ENCODE assay signal across 18 cellular contexts in genomic region chr19:48350856-48351255, GRCh38. TPM values are rescaled to one million over a fixed set of nuclear protein-coding genes. Genes with fewer than 3 reads are reported as not detected.
DNase-seq lines count a peak whose midpoint lies in the region; ATAC-seq and TF ChIP-seq lines count a peak whose summit lies in the region.
"Had no signal": no experiment of that assay in that cellular context is flagged by ENCODE, and none has a peak within 500 bp of the region (broad histone marks: within the 10 kb centered on the region; RNA-seq: fewer than 3 reads in every experiment).

No MANE protein-coding gene starts in this region.

- H3K4me2 ChIP-seq in IMR-90 (ENCODE audit: low read depth, low read length) = no peak overlapping the region
- H3K4me2 ChIP-seq: BLaER1 treated with 17β-estradiol and CSF1 and Interleukin-3, amounts not matched to agents 10 nM and 100 nM had no signal

- no peak overlapping the region for H2BK5ac ChIP-seq in IMR-90 (ENCODE audit: low read depth, low read length, poor library complexity, severe bottlenecking)

- H3K9me3 Mint-ChIP-seq in Caco-2 (ENCODE audit: unreplicated experiment) (no peaks in the 10 kb centered on the region), nephron progenitor cell (no peaks in the 10 kb centered on the region)
- H3K9me3 Mint-ChIP-seq: CD8-positive, alpha-beta T cell; HFFc6; IgD-negative memory B cell had no signal

- H3K27me3 ChIP-seq in Caco-2 (replicated peaks; ENCODE audit: control insufficient read depth, insufficient read depth, low read length) = no peaks in the 10 kb centered on the region
- no peaks in the 10 kb centered on the region for H3K27me3 ChIP-seq in IMR-90 (ENCODE audit: control insufficient read depth, insufficient read depth, low read length)
- H3K27me3 ChIP-seq: BLaER1 treated with 17β-estradiol and CSF1 and Interleukin-3, amounts not matched to agents 10 nM and 100 nM; MG63; Peyer's patch had no signal

- peaks cover 21% of the 10 kb centered on the region for H3K36me3 Mint-ChIP-seq in Caco-2 (ENCODE audit: insufficient read depth, unreplicated experiment)
- H3K36me3 Mint-ChIP-seq in nephron progenitor cell (ENCODE audit: low read depth) = no peaks in the 10 kb centered on the region

- peaks cover 28% of the 10 kb centered on the region for H3K4me1 ChIP-seq in Caco-2
- no peaks in the 10 kb centered on the region for H3K4me1 ChIP-seq in IMR-90 (ENCODE audit: control insufficient read depth, insufficient read depth, low read length)
- H3K4me1 ChIP-seq: Peyer's patch had no signal

- TF ChIP-seq CTCF in Caco-2 (IDR thresholded peaks at IDR 0.05; ENCODE audit: insufficient read depth in 1 of 2, low read depth in 1 of 2, low read length in 1 of 2, severe bottlenecking in 1 of 2, unreplicated experiment in 1 of 2) (no peak), IMR-90 (conservative IDR thresholded peaks at IDR 0.05; ENCODE audit: low read depth, low read length) (no peak), nephron progenitor cell (IDR thresholded peaks at IDR 0.05) (no peak), RWPE1 (conservative IDR thresholded peaks at IDR 0.05; ENCODE audit: low read depth) (no peak)

- H4K20me1 ChIP-seq in IMR-90 (ENCODE audit: insufficient read depth, low read length) = no peaks in the 10 kb centered on the region
- H4K20me1 ChIP-seq: BLaER1 treated with 17β-estradiol and CSF1 and Interleukin-3, amounts not matched to agents 10 nM and 100 nM had no signal

- H3K23ac ChIP-seq in IMR-90 (ENCODE audit: low read depth, low read length) = no peak overlapping the region

- 100% methylated on average over 2 of the region's 5 CpGs; no CpG with 5 or more reads in 1 of the 2 experiments for WGBS in IMR-90 (ENCODE audit: extremely low coverage in 2 of 2, insufficient read length in 1 of 2), 2 experiments

- H3K9me1 ChIP-seq in IMR-90 (ENCODE audit: insufficient read depth, low read length) = peaks cover 10% of the 10 kb centered on the region; the same call in 1 of the 2 replicates

- H2BK15ac ChIP-seq in IMR-90 (ENCODE audit: low read depth, low read length) = no peak overlapping the region

- no peaks in the 10 kb centered on the region for H3K9me3 ChIP-seq in Caco-2
- no peaks in the 10 kb centered on the region for H3K9me3 ChIP-seq in IMR-90 (ENCODE audit: control insufficient read depth, insufficient read depth, low read length)
- H3K9me3 ChIP-seq: BLaER1 treated with 17β-estradiol and CSF1 and Interleukin-3, amounts not matched to agents 10 nM and 100 nM; MG63; Peyer's patch had no signal

- H2AK5ac ChIP-seq in IMR-90 (ENCODE audit: low read depth, low read length) = no peak overlapping the region

- peak overlapping the region; percentile 57 for H2AK9ac ChIP-seq in IMR-90 (replicated peaks; ENCODE audit: low read depth, low read length, poor library complexity)

- no peak overlapping the region for H4K91ac ChIP-seq in IMR-90 (ENCODE audit: insufficient read depth, low read depth, low read length)

- no peak for TF ChIP-seq POLR2A in IMR-90 (IDR thresholded peaks at IDR 0.05; ENCODE audit: low read depth, low read length)

- H3K9ac ChIP-seq in IMR-90 (ENCODE audit: low read depth, low read length) = no peak overlapping the region
- H3K9ac ChIP-seq: BLaER1 treated with 17β-estradiol and CSF1 and Interleukin-3, amounts not matched to agents 10 nM and 100 nM had no signal

- CTCF ChIA-PET in Caco-2 (lab: Charles Lee) (interaction anchor here (0.7 to 1.5 kb wide), 8 partner anchors 13 to 233 kb away, joined by 3 to 13 read pairs (median 4); partner anchors contain the start of genes KDELR1, SYNGR4 and TMEM143), IMR-90 (lab: Yijun Ruan, JAX) (interaction anchor here (0.5 kb wide), 1 partner anchor 29 kb away, joined by 3 read pairs; a partner anchor contains a TSS), RWPE1 (lab: Yijun Ruan, JAX) (interaction anchor here (0.6 kb wide), 2 partner anchors 24 to 960 kb away, joined by 3 to 4 read pairs; no protein-coding TSS in a partner anchor)

- POLR2A ChIA-PET in Caco-2 (lab: Charles Lee) (no interaction called here), IMR-90 (lab: Charles Lee; ENCODE audit: unreplicated experiment) (no interaction called here), RWPE1 (lab: Yijun Ruan, JAX; ENCODE audit: low non-redundant PET) (no interaction called here)

- H3K4me3 ChIP-seq in Caco-2 (ENCODE audit: low read depth, low read length) (no peak overlapping the region), IMR-90 (ENCODE audit: insufficient read depth, low read depth, low read length) (no peak overlapping the region)
- H3K4me3 ChIP-seq: BLaER1 treated with 17β-estradiol and CSF1 and Interleukin-3, amounts not matched to agents 10 nM and 100 nM; MG63; Peyer's patch had no signal

- H3K4me1 Mint-ChIP-seq in Caco-2 (ENCODE audit: low read depth, unreplicated experiment) (peaks cover 41% of the 10 kb centered on the region), nephron progenitor cell (peaks cover 40% of the 10 kb centered on the region)

- H3K18ac ChIP-seq in IMR-90 (ENCODE audit: low read depth, low read length) = no peak overlapping the region

- H3K56ac ChIP-seq in IMR-90 (ENCODE audit: extremely low read depth, insufficient read depth, low read length) = no peak overlapping the region

- TF ChIP-seq RAD21 in IMR-90 (IDR thresholded peaks at IDR 0.05; ENCODE audit: low read length) = no peak

- H3K27ac ChIP-seq in IMR-90 (ENCODE audit: insufficient read depth, low read length) (no peak overlapping the region), RWPE1 (no peak overlapping the region)
- H3K27ac ChIP-seq: BLaER1 treated with 17β-estradiol and CSF1 and Interleukin-3, amounts not matched to agents 10 nM and 100 nM; Peyer's patch had no signal

- no peaks in the 10 kb centered on the region for H3K27me3 Mint-ChIP-seq in Caco-2 (ENCODE audit: insufficient read depth, unreplicated experiment)
- peaks cover 2% of the 10 kb centered on the region for H3K27me3 Mint-ChIP-seq in nephron progenitor cell (ENCODE audit: low read depth, poor library complexity)
- H3K27me3 Mint-ChIP-seq: IgD-negative memory B cell had no signal

- intact Hi-C loops in Caco-2 (cut with micrococcal nuclease; ENCODE audit: unreplicated experiment) (loop anchor here (5.0 kb wide), 1 partner anchor 41 kb away; the partner anchor contains the start of genes GRIN2D and KDELR1), IMR-90 (cut with micrococcal nuclease) (no loop called here)

- no peak overlapping the region for H2BK120ac ChIP-seq in IMR-90 (ENCODE audit: low read depth, low read length)

- no peak for DNase-seq in Caco-2
- DNase-seq in IMR-90 = no peak
- peak; percentile 73 for DNase-seq in NCI-H524 treated with DMSO at 0.1 percent for 48 hours (lab: John Stamatoyannopoulos, UW)
- no peak for DNase-seq in nephron progenitor cell
- no peak for DNase-seq in RWPE1 (ENCODE audit: low spot score)

- no peak overlapping the region for H2BK20ac ChIP-seq in IMR-90 (ENCODE audit: low read depth, low read length)

- dilution Hi-C loops in IMR-90 (cut with HindIII; ENCODE audit: low sequenced_read_pairs, unreplicated experiment) = no loop called here

- H2AFZ ChIP-seq in IMR-90 (replicated peaks; ENCODE audit: low read length, poor library complexity) = no peak overlapping the region

- H4K5ac ChIP-seq in IMR-90 (ENCODE audit: low read depth, low read length) = no peak overlapping the region

- H4K8ac ChIP-seq in IMR-90 (ENCODE audit: low read depth in 2 of 2, low read length in 2 of 2) = no peak overlapping the region

- no peaks in the 10 kb centered on the region for H3K36me3 ChIP-seq in Caco-2 (ENCODE audit: control insufficient read depth, insufficient read depth, low read length)
- H3K36me3 ChIP-seq in IMR-90 (ENCODE audit: control insufficient read depth, insufficient read depth, low read length) = no peaks in the 10 kb centered on the region
- H3K36me3 ChIP-seq: BLaER1 treated with 17β-estradiol and CSF1 and Interleukin-3, amounts not matched to agents 10 nM and 100 nM; MG63; Peyer's patch had no signal

- H3K4me3 Mint-ChIP-seq in Caco-2 (ENCODE audit: unreplicated experiment) (no peak overlapping the region), nephron progenitor cell (no peak overlapping the region)
- H3K4me3 Mint-ChIP-seq: CD8-positive, alpha-beta T cell; HFFc6; IgD-negative memory B cell had no signal

- BruUV-seq in Caco-2 (replicated peaks; lab: Mats Ljungman, UMichigan) (no TSS peak), IMR-90 (replicated peaks; lab: Mats Ljungman, UMichigan) (no TSS peak)

- H3K79me1 ChIP-seq in IMR-90 (ENCODE audit: low read depth in 1 of 2, low read length in 2 of 2) = no peaks in the 10 kb centered on the region

- H3K14ac ChIP-seq in IMR-90 (replicated peaks; ENCODE audit: low read depth, low read length) = no peak overlapping the region

- no peak overlapping the region for H3K4ac ChIP-seq in IMR-90 (ENCODE audit: low read depth, low read length)

- in situ Hi-C loops in IMR-90 (cut with MboI; ENCODE audit: low sequenced_read_pairs) = no loop called here

- H3K27ac Mint-ChIP-seq in Caco-2 (ENCODE audit: unreplicated experiment) (peak overlapping the region; percentile 43), nephron progenitor cell (peak overlapping the region; percentile 45)
- H3K27ac Mint-ChIP-seq: CD8-positive, alpha-beta T cell; HFFc6; IgD-negative memory B cell had no signal

- ATAC-seq in IMR-90 (ENCODE audit: low read depth) (no peak), GM21360 (IDR thresholded peaks at IDR 0.05; ENCODE audit: unreplicated experiment) (no peak), HG02870 (IDR thresholded peaks at IDR 0.05; ENCODE audit: unreplicated experiment) (no peak)
- ATAC-seq: Right ventricle myocardium inferior had no signal

RNA-seq across cellular contexts. Expression of gene TMEM143, which starts 12.9 kb away (rescaled TPM):
- 20.4 and 24.4 TPM in 2 replicates for total RNA-seq in Caco-2 (2022)
- 1.1 and 1.3 TPM in 2 replicates for total RNA-seq in IMR-90 (2012; rRNA removed)
- 7.6 and 8.6 TPM in 2 replicates for polyA plus RNA-seq in IMR-90 (2012; rRNA removed)
- polyA plus RNA-seq in IMR-90 (2012; cell fraction: cytosol; rRNA removed) = 4.5 and 6.5 TPM in 2 replicates
- polyA plus RNA-seq in IMR-90 (2012; cell fraction: nucleus; rRNA removed; ENCODE audit: low replicate concordance) = 39.2 and 52.3 TPM in 2 replicates

RNA-seq across cellular contexts. Expression of gene SYNGR4, which starts 13.3 kb away (rescaled TPM):
- total RNA-seq in Caco-2 (2022) (0.32 TPM in 1 of 2 replicates, not detected in the other), IMR-90 (2012; rRNA removed) (not detected in 2 replicates)
- polyA plus RNA-seq in IMR-90 (2012; rRNA removed) = not detected in 2 replicates
- 0.08 TPM in 1 of 2 replicates, not detected in the other for polyA plus RNA-seq in IMR-90 (2012; cell fraction: cytosol; rRNA removed)
- not detected in 2 replicates for polyA plus RNA-seq in IMR-90 (2012; cell fraction: nucleus; rRNA removed; ENCODE audit: low replicate concordance)
- total RNA-seq: A673; CD8-positive, alpha-beta T cell; G401; HFFc6; Peyer's patch; Right ventricle myocardium inferior; SK-MEL-5 had no signal
- polyA plus RNA-seq: IgD-negative memory B cell had no signal

RNA-seq across cellular contexts. Expression of gene EMP3, which starts 25.5 kb away (rescaled TPM):
- total RNA-seq in Caco-2 (2022) (6.8 and 11.3 TPM in 2 replicates), IMR-90 (2012; rRNA removed) (128 and 147 TPM in 2 replicates)
- polyA plus RNA-seq in IMR-90 (2012; rRNA removed) = 632 and 675 TPM in 2 replicates
- 223 and 627 TPM in 2 replicates for polyA plus RNA-seq in IMR-90 (2012; cell fraction: cytosol; rRNA removed)
- polyA plus RNA-seq in IMR-90 (2012; cell fraction: nucleus; rRNA removed; ENCODE audit: low replicate concordance) = 136 and 285 TPM in 2 replicates
- total RNA-seq: HT-29 had no signal

RNA-seq across cellular contexts. Expression of gene KDELR1, which starts 40.5 kb away (rescaled TPM):
- 375 and 381 TPM in 2 replicates for total RNA-seq in Caco-2 (2022)
- total RNA-seq in IMR-90 (2012; rRNA removed) = 57.8 and 58.8 TPM in 2 replicates
- 171 and 180 TPM in 2 replicates for polyA plus RNA-seq in IMR-90 (2012; rRNA removed)
- 156 and 249 TPM in 2 replicates for polyA plus RNA-seq in IMR-90 (2012; cell fraction: cytosol; rRNA removed)
- polyA plus RNA-seq in IMR-90 (2012; cell fraction: nucleus; rRNA removed; ENCODE audit: low replicate concordance) = 112 and 118 TPM in 2 replicates

RNA-seq across cellular contexts. Expression of gene GRIN2D, which starts 42.6 kb away (rescaled TPM):
- 6.5 and 7.3 TPM in 2 replicates for total RNA-seq in Caco-2 (2022)
- under 0.01 TPM in 2 replicates for total RNA-seq in IMR-90 (2012; rRNA removed)
- 0.23 and 0.24 TPM in 2 replicates for polyA plus RNA-seq in IMR-90 (2012; rRNA removed)
- polyA plus RNA-seq in IMR-90 (2012; cell fraction: cytosol; rRNA removed) = 0.16 and 0.30 TPM in 2 replicates
- polyA plus RNA-seq in IMR-90 (2012; cell fraction: nucleus; rRNA removed; ENCODE audit: low replicate concordance) = 0.30 and 0.69 TPM in 2 replicates
- total RNA-seq: CD8-positive, alpha-beta T cell; SK-MEL-5 had no signal
- polyA plus RNA-seq: IgD-negative memory B cell had no signal

Comparison
In these comparisons a context has a peak if more than half of its experiments do, and no peak if none do; other contexts are left out.
1. RNA of gene EMP3, which starts 25.5 kb away (total RNA-seq): 128 to 147 TPM in IMR-90; 6.8 to 11.3 TPM in Caco-2; every median in the first group is over 10 times any median in the second.